Comparison of ENCODE assay signal across 8 cellular contexts in genomic region chr15:76905855-76906254, GRCh38.
DNase-seq lines count a peak whose midpoint lies in the region; ATAC-seq and TF ChIP-seq lines count a peak whose summit lies in the region.

No MANE protein-coding gene starts in this region.

- H3K27me3 ChIP-seq in DOHH2 (ENCODE audit: control insufficient read depth, low read length) (peaks cover 11% of the 10 kb centered on the region), RWPE2 (ENCODE audit: insufficient read depth, poor library complexity, severe bottlenecking) (no peaks in the 10 kb centered on the region), HAP-1 (ENCODE audit: low read depth) (no peaks in the 10 kb centered on the region)

- H3K9me3 ChIP-seq in DOHH2 (ENCODE audit: control insufficient read depth, insufficient read depth, low read length): no peaks in the 10 kb centered on the region
- H3K9me3 ChIP-seq in RWPE2 (ENCODE audit: severe bottlenecking): no peaks in the 10 kb centered on the region
- H3K9me3 ChIP-seq in HAP-1: no peaks in the 10 kb centered on the region

- TF ChIP-seq CTCF in DOHH2 (IDR thresholded peaks at IDR 0.05; ENCODE audit: low read depth, low read length, poor library complexity, severe bottlenecking) (no peak), RWPE2 (IDR thresholded peaks at IDR 0.05; ENCODE audit: poor library complexity, severe bottlenecking) (no peak), fibroblast of mammary gland (conservative IDR thresholded peaks at IDR 0.05; ENCODE audit: control insufficient read depth, insufficient read depth, low read depth, low read length) (no peak)

- peak overlapping the region; percentile 85 for H3K4me3 ChIP-seq in DOHH2 (ENCODE audit: low read length)
- H3K4me3 ChIP-seq in RWPE2 (ENCODE audit: severe bottlenecking): peak overlapping the region; percentile 62
- H3K4me3 ChIP-seq in fibroblast of mammary gland (ENCODE audit: control insufficient read depth, low read depth, low read length): no peak overlapping the region
- H3K4me3 ChIP-seq in HAP-1: no peak overlapping the region

- H3K4me1 ChIP-seq in DOHH2 (ENCODE audit: control insufficient read depth, low read length) (peaks cover 26% of the 10 kb centered on the region), RWPE2 (ENCODE audit: insufficient read depth, poor library complexity, severe bottlenecking) (peaks cover 6% of the 10 kb centered on the region), HAP-1 (peaks cover 21% of the 10 kb centered on the region)

- no peak for ATAC-seq in RWPE2 (ENCODE audit: low read depth)
- ATAC-seq in HG02885 (IDR thresholded peaks at IDR 0.05; ENCODE audit: poor library complexity, unreplicated experiment): no peak
- ATAC-seq in GM18907 (IDR thresholded peaks at IDR 0.05; ENCODE audit: unreplicated experiment): no peak

- in situ Hi-C loops in HAP-1 (cut with MboI; ENCODE audit: low sequenced_read_pairs): no loop called here

- no peaks in the 10 kb centered on the region for H3K79me2 ChIP-seq in DOHH2 (ENCODE audit: control insufficient read depth, low read length)

- no peaks in the 10 kb centered on the region for H3K9me2 ChIP-seq in DOHH2 (replicated peaks; ENCODE audit: control insufficient read depth, low read length)

- DNase-seq in RWPE2 (ENCODE audit: low spot score): no peak
- DNase-seq in fibroblast of mammary gland (ENCODE audit: low read depth): peak; percentile 7
- DNase-seq in posterior cingulate gyrus: peak in 7 of 10 donors; percentile 16 to 86 (median 39)
- no peak for DNase-seq in activated effector memory CD4-positive, alpha-beta T cell treated with anti-CD3 and anti-CD28 coated beads, Interleukin-2, amount 50 U/mL, for 16 hours
- DNase-seq in HAP-1 (ENCODE audit: low spot score in 2 of 2): no peak

- H3K4me2 ChIP-seq in DOHH2 (ENCODE audit: low read length): peak overlapping the region; percentile 94

- H3K27ac ChIP-seq in DOHH2 (ENCODE audit: low read depth, low read length): no peak overlapping the region
- H3K27ac ChIP-seq in RWPE2 (ENCODE audit: poor library complexity, severe bottlenecking): no peak overlapping the region

- no peaks in the 10 kb centered on the region for H4K20me1 ChIP-seq in DOHH2 (ENCODE audit: control insufficient read depth, insufficient read depth, low read depth, low read length)

- H3K36me3 ChIP-seq in DOHH2 (ENCODE audit: control insufficient read depth, low read length) (no peaks in the 10 kb centered on the region), RWPE2 (ENCODE audit: low read depth) (no peaks in the 10 kb centered on the region), HAP-1 (replicated peaks) (no peaks in the 10 kb centered on the region; the same call in 1 of the 2 replicates)

- peaks cover 9% of the 10 kb centered on the region; the same call in 1 of the 2 replicates for H3F3A ChIP-seq in DOHH2 (ENCODE audit: control insufficient read depth, insufficient read depth)

- intact Hi-C loops in posterior cingulate gyrus (cut with DNase I): loop anchor here (1.0 kb wide), 1 partner anchor 25 kb away; the partner anchor contains the start of gene RCN2

Comparison
In these comparisons a context has a peak if more than half of its experiments do, and no peak if none do; other contexts are left out.
1. H3K4me3 ChIP-seq: peak in DOHH2 (single experiment) and RWPE2 (single experiment); none in fibroblast of mammary gland (single experiment) and HAP-1 (single experiment).
2. DNase-seq: peak in fibroblast of mammary gland (single experiment) and posterior cingulate gyrus (7 of 10); none in RWPE2 (single experiment), activated effector memory CD4-positive, alpha-beta T cell treated with anti-CD3 and anti-CD28 coated beads, Interleukin-2, amount 50 U/mL, for 16 hours (single experiment) and HAP-1 (0 of 2).